Comparison of ENCODE assay signal across 9 cellular contexts in the genomic region with DNA sequence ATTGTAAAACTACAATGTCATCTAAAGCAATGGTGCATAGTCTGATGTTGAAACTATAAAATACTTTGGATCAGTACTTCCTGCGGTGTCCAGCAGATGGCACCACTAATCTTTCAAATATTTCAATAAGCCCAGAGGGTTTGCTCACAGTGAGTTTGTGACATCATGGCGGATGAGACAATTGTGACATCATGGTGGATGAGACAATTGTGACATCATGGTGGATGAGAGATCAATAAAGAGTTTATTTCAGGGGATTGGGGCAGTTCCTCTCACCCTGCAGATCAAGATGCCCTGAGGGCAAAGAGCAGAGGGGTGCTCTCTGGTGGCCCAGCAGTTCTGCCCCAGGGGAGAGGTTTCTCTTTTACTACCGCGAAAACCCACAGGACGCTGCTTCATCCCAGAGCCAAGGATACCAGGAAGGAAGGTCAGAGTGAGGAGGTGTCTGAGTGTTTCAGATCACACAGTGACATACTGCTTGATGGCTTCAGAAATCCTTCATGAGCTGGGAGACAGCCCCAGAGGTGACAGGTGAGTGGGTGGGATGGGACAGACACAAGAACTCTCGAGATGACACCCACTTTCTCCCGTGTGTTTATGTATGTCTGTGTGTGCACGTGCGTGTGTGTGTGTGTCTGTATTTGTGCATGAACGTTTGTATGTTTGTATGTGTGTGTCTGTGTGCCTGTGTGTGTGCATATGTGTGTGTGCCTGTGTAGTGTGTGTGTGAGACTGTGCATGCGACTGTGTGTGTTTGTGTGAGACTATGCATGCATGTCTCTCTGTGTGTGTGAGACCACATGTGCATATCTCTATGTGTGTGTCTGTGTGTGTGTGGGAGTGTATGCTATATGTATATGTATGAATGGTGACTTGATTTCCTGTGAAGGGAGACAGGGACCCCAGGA. TPM values are rescaled to one million over a fixed set of nuclear protein-coding genes. Genes with fewer than 3 reads are reported as not detected.
DNase-seq lines count a peak whose midpoint lies in the region; ATAC-seq, FAIRE-seq and TF ChIP-seq lines count a peak whose summit lies in the region.
"Had no signal": no experiment of that assay in that cellular context is flagged by ENCODE, and none has a peak within 500 bp of the region (broad histone marks: within the 10 kb centered on the region; RNA-seq: fewer than 3 reads in every experiment).

No MANE protein-coding gene starts in this region.

- no peak overlapping the region for H3K4ac ChIP-seq in H1 (replicated peaks; ENCODE audit: insufficient read length, low read depth, low read length)

- peaks cover 22% of the 10 kb centered on the region for H3K4me1 Mint-ChIP-seq in activated CD4-positive, alpha-beta memory T cell treated with anti-CD3 and anti-CD28 coated beads for 36 hours (ENCODE audit: low read depth)

- no peak overlapping the region for H3K18ac ChIP-seq in H1 (ENCODE audit: extremely low read depth, low read length)

- POLR2A ChIA-PET in activated CD4-positive, alpha-beta memory T cell treated with anti-CD3 and anti-CD28 coated beads for 36 hours (lab: Charles Lee): no interaction called here
- POLR2A ChIA-PET in H1 (lab: Charles Lee; ENCODE audit: partially characterized antibody): no interaction called here

- H4K20me1 ChIP-seq in H1 (replicated peaks in 1 of 2; ENCODE audit: control insufficient read depth in 1 of 2, insufficient read depth in 2 of 2, low read length in 2 of 2): peaks cover 2 to 6% of the 10 kb centered on the region in 2 experiments

- peak; percentile 75 to 77 for TF ChIP-seq RAD21 in H1 (IDR thresholded peaks at IDR 0.05 in 1 of 2, conservative IDR thresholded peaks at IDR 0.05 in 1 of 2; ENCODE audit: low read depth in 2 of 2, low read length in 2 of 2)

- no peak overlapping the region for H4K8ac ChIP-seq in H1 (ENCODE audit: extremely low read depth, insufficient read depth, low read length)

- no peak overlapping the region for H3K14ac ChIP-seq in H1 (ENCODE audit: insufficient read length)

- FAIRE-seq in H1 (lab: Jason Lieb, UNC): no peak

- no peak for TF ChIP-seq EP300 in H1 (IDR thresholded peaks at IDR 0.05; ENCODE audit: borderline replicate concordance in 1 of 2, low read depth in 2 of 2, low read length in 2 of 2)

- peak; percentile 63 for TF ChIP-seq CTCF in AG09319 (IDR thresholded peaks at IDR 0.05; ENCODE audit: low read depth, low read length)
- TF ChIP-seq CTCF in H1 (IDR thresholded peaks at IDR 0.05; ENCODE audit: control extremely low read depth in 1 of 3, insufficient read depth in 1 of 3, low read depth in 1 of 3, low read length in 3 of 3): peak in 2 of 3 experiments; percentile 63 to 66; a peak in 3 of 4 replicates

- H4K5ac ChIP-seq in H1 (ENCODE audit: insufficient read length, low read depth, low read length): no peak overlapping the region

- H3K9ac ChIP-seq in H1 (replicated peaks in 1 of 4; ENCODE audit: extremely low read depth in 1 of 4, low read depth in 3 of 4, low read length in 3 of 4): no peak overlapping the region

- H2BK12ac ChIP-seq in H1 (ENCODE audit: low read depth, low read length): no peak overlapping the region

- H3K36me3 Mint-ChIP-seq in activated CD4-positive, alpha-beta memory T cell treated with anti-CD3 and anti-CD28 coated beads for 36 hours: no peaks in the 10 kb centered on the region

- H3K4me1 ChIP-seq in H1 (replicated peaks in 1 of 4; ENCODE audit: control insufficient read depth in 3 of 4, insufficient read depth in 4 of 4, low read length in 3 of 4): peaks cover 0 to 6% (median 3%) of the 10 kb centered on the region in 4 experiments; a peak in 5 of 7 replicates

- peaks cover 37 to 55% (median 49%) of the 10 kb centered on the region in 4 experiments for H3K27me3 ChIP-seq in H1 (replicated peaks in 1 of 4; ENCODE audit: control insufficient read depth in 3 of 4, extremely low read depth in 1 of 4, insufficient read depth in 3 of 4, low read length in 3 of 4)

- 56% methylated on average over 11 of the region's 11 CpGs; no CpG with 5 or more reads in 1 of the 2 experiments for WGBS in H1 (ENCODE audit: extremely low coverage in 1 of 2, insufficient coverage in 1 of 2, insufficient read length in 1 of 2, insufficient replicate concordance in 2 of 2, low coverage in 1 of 2, low lambda C conversion rate in 2 of 2, missing lambda C conversion rate in 1 of 2), 2 experiments

- CTCF ChIA-PET in activated CD4-positive, alpha-beta memory T cell treated with anti-CD3 and anti-CD28 coated beads for 36 hours (lab: Charles Lee): interaction anchor here (0.5 to 2.8 kb wide), 3 partner anchors 18 to 413 kb away, joined by 3 to 28 read pairs (median 3); no protein-coding TSS in a partner anchor
- CTCF ChIA-PET in H1 (lab: Charles Lee; ENCODE audit: partially characterized antibody): interaction anchor here (0.5 to 2.5 kb wide), 7 partner anchors 30 to 511 kb away, joined by 3 to 12 read pairs (median 3); no protein-coding TSS in a partner anchor

- no peak for TF ChIP-seq POLR2A in H1 (IDR thresholded peaks at IDR 0.05; ENCODE audit: control extremely low read depth in 1 of 2, low read depth in 2 of 2, low read length in 2 of 2)

- H4K91ac ChIP-seq in H1 (replicated peaks; ENCODE audit: insufficient read length, low read length): no peak overlapping the region

- H3K27ac ChIP-seq in H1 (ENCODE audit: low read depth, low read length): no peak overlapping the region
- H3K27ac ChIP-seq: skin epidermis had no signal

- H3K4me2 ChIP-seq in H1 (ENCODE audit: insufficient read depth in 1 of 2, low read depth in 2 of 2, low read length in 2 of 2): no peak overlapping the region

- H3K27me3 Mint-ChIP-seq in activated CD4-positive, alpha-beta memory T cell treated with anti-CD3 and anti-CD28 coated beads for 36 hours: peaks cover 82% of the 10 kb centered on the region

- no peak overlapping the region for H2BK120ac ChIP-seq in H1 (replicated peaks; ENCODE audit: low read depth, low read length)

- H2BK20ac ChIP-seq in H1 (ENCODE audit: low read length): no peak overlapping the region

- no peaks in the 10 kb centered on the region for H3K79me1 ChIP-seq in H1 (ENCODE audit: low read depth, low read length)

- H3K4me3 ChIP-seq in H1 (ENCODE audit: extremely low read depth in 1 of 4, insufficient read depth in 2 of 4, low read depth in 3 of 4, low read length in 4 of 4): no peak overlapping the region
- H3K4me3 ChIP-seq: skin epidermis had no signal

- intact Hi-C loops in activated CD4-positive, alpha-beta memory T cell treated with anti-CD3 and anti-CD28 coated beads for 36 hours (cut with micrococcal nuclease): loop anchor here (1.0 to 2.0 kb wide), 3 partner anchors 82 to 878 kb away; partner anchors contain the start of gene ULBP3

- H2BK5ac ChIP-seq in H1 (ENCODE audit: low read depth, low read length): no peak overlapping the region

- H3K23ac ChIP-seq in H1 (ENCODE audit: insufficient read length): no peak overlapping the region

- H2AFZ ChIP-seq in H1 (ENCODE audit: low read length): no peak overlapping the region

- no peaks in the 10 kb centered on the region for H3K9me3 ChIP-seq in H1 (ENCODE audit: insufficient read depth in 2 of 2, low read depth in 1 of 2, low read length in 1 of 2)

- H3K36me3 ChIP-seq in H1 (ENCODE audit: control insufficient read depth in 2 of 4, insufficient read depth in 4 of 4, low read length in 3 of 4): peaks cover 0 to 3% (median 0%) of the 10 kb centered on the region in 4 experiments; a peak in 1 of 8 replicates

- H2AK5ac ChIP-seq in H1 (ENCODE audit: low read depth, low read length): 0 out of 2 replicates have a peak overlapping the region, but pooled peaks have one; percentile 45

- H3K9me3 Mint-ChIP-seq in activated CD4-positive, alpha-beta memory T cell treated with anti-CD3 and anti-CD28 coated beads for 36 hours: no peaks in the 10 kb centered on the region

- H3K23me2 ChIP-seq in H1 (ENCODE audit: low read depth, low read length): peaks cover 7% of the 10 kb centered on the region; the same call in 1 of the 2 replicates

- no peak overlapping the region for H3K4me3 Mint-ChIP-seq in activated CD4-positive, alpha-beta memory T cell treated with anti-CD3 and anti-CD28 coated beads for 36 hours

- no peaks in the 10 kb centered on the region for H3K79me2 ChIP-seq in H1 (ENCODE audit: control insufficient read depth in 1 of 2, insufficient read depth in 2 of 2, low read length in 2 of 2)

- H3K56ac ChIP-seq in H1 (replicated peaks; ENCODE audit: insufficient read length, low read depth, low read length): no peak overlapping the region

- no peak overlapping the region for H2BK15ac ChIP-seq in H1 (ENCODE audit: low read length)

- ATAC-seq in GM19351 (IDR thresholded peaks at IDR 0.05; ENCODE audit: unreplicated experiment) (peak; percentile 31), GM18873 (IDR thresholded peaks at IDR 0.05; ENCODE audit: low FRiP score, unreplicated experiment) (no peak)

- DNase-seq in AG09319 (ENCODE audit: extremely low read depth, low read depth) (peak; percentile 14), NCI-H748 (lab: John Stamatoyannopoulos, UW; ENCODE audit: unreplicated experiment) (peak; percentile 80), H1 (ENCODE audit: low read depth in 1 of 2, low spot score in 2 of 2) (peak in 1 of 2 experiments; percentile 77), mesenteric fat pad (ENCODE audit: low spot score) (peak; percentile 57)
- DNase-seq in activated CD4-positive, alpha-beta memory T cell treated with anti-CD3 and anti-CD28 coated beads for 36 hours: peak; percentile 76
- peak; percentile 40 to 57 for DNase-seq in stimulated activated CD8-positive, alpha-beta memory T cell treated with anti-CD3 and anti-CD28 coated beads, Interleukin-7, amount 100 ng/mL, for 1 hour (ENCODE audit: low read depth in 2 of 2)

- peak overlapping the region; percentile 49 for H3K27ac Mint-ChIP-seq in activated CD4-positive, alpha-beta memory T cell treated with anti-CD3 and anti-CD28 coated beads for 36 hours

RNA-seq across cellular contexts. Expression of gene ULBP2, which starts 7.3 kb away (rescaled TPM):
- 1 to 10 TPM in 1 of 2 experiments, under 1 TPM in 1; 0.90 to 1.2 TPM for total RNA-seq in activated CD4-positive, alpha-beta memory T cell treated with anti-CD3 and anti-CD28 coated beads for 36 hours
- not detected in 2 replicates for total RNA-seq in H1 (2021; fragmentation: NEBNext Ultra II Directional; extraction: Animal tissue kit (Norgen Biotek cat#: 25700))
- 0.05 TPM in 1 of 2 replicates, not detected in the other for polyA plus RNA-seq in H1 (2011; rRNA removed)
- not detected for polyA plus RNA-seq in H1 (2011; cell fraction: cytosol; rRNA removed)
- polyA plus RNA-seq in H1 (2011; cell fraction: nucleus; rRNA removed): not detected
- not detected in 4 replicates for polyA plus RNA-seq in H1 (2012, experiment 1 of 2)
- polyA plus RNA-seq in H1 (2012, experiment 2 of 2): not detected
- polyA plus RNA-seq in H1 (2013, experiment 1 of 2): 0.04 TPM
- 0.04 TPM for polyA plus RNA-seq in H1 (2013, experiment 2 of 2)
- polyA minus RNA-seq in H1 (2011; rRNA and poly(A)+ RNA removed): not detected in 2 replicates
- not detected for polyA minus RNA-seq in H1 (2011; cell fraction: cytosol; rRNA and poly(A)+ RNA removed)
- not detected for polyA minus RNA-seq in H1 (2011; cell fraction: nucleus; rRNA and poly(A)+ RNA removed)
- 0.96 TPM for total RNA-seq in mesenteric fat pad

RNA-seq across cellular contexts. Expression of gene RAET1G, which starts 11.6 kb away (rescaled TPM):
- total RNA-seq in activated CD4-positive, alpha-beta memory T cell treated with anti-CD3 and anti-CD28 coated beads for 36 hours: not detected
- total RNA-seq in H1 (2021; fragmentation: NEBNext Ultra II Directional; extraction: Animal tissue kit (Norgen Biotek cat#: 25700)): not detected in 2 replicates
- 0.08 and 0.16 TPM in 2 replicates for polyA plus RNA-seq in H1 (2011; rRNA removed)
- polyA plus RNA-seq in H1 (2011; cell fraction: cytosol; rRNA removed): not detected
- polyA plus RNA-seq in H1 (2011; cell fraction: nucleus; rRNA removed): not detected
- polyA plus RNA-seq in H1 (2012, experiment 1 of 2): 0.23 to 0.31 TPM in 2 of 4 replicates, not detected in the others
- polyA plus RNA-seq in H1 (2012, experiment 2 of 2): not detected
- polyA plus RNA-seq in H1 (2013, experiment 1 of 2): 0.08 TPM
- 0.09 TPM for polyA plus RNA-seq in H1 (2013, experiment 2 of 2)
- polyA minus RNA-seq in H1 (2011; rRNA and poly(A)+ RNA removed): not detected in 2 replicates
- polyA minus RNA-seq in H1 (2011; cell fraction: cytosol; rRNA and poly(A)+ RNA removed): not detected
- not detected for polyA minus RNA-seq in H1 (2011; cell fraction: nucleus; rRNA and poly(A)+ RNA removed)
- total RNA-seq in mesenteric fat pad: 0.51 TPM

RNA-seq across cellular contexts. Expression of gene ULBP1, which starts 29.2 kb away (rescaled TPM):
- 1 to 10 TPM; 1.8 to 2.2 TPM for total RNA-seq in activated CD4-positive, alpha-beta memory T cell treated with anti-CD3 and anti-CD28 coated beads for 36 hours
- total RNA-seq in H1 (2021; fragmentation: NEBNext Ultra II Directional; extraction: Animal tissue kit (Norgen Biotek cat#: 25700)): 0.42 and 0.60 TPM in 2 replicates
- 0.32 and 0.42 TPM in 2 replicates for polyA plus RNA-seq in H1 (2011; rRNA removed)
- polyA plus RNA-seq in H1 (2011; cell fraction: cytosol; rRNA removed): 0.52 TPM
- polyA plus RNA-seq in H1 (2011; cell fraction: nucleus; rRNA removed): 1.1 TPM
- polyA plus RNA-seq in H1 (2012, experiment 1 of 2): 0.43 to 0.70 TPM (median 0.55 TPM) in 4 replicates
- 0.04 TPM for polyA plus RNA-seq in H1 (2012, experiment 2 of 2)
- polyA plus RNA-seq in H1 (2013, experiment 1 of 2): 1.1 TPM
- 0.92 TPM for polyA plus RNA-seq in H1 (2013, experiment 2 of 2)
- polyA minus RNA-seq in H1 (2011; rRNA and poly(A)+ RNA removed): 0.24 and 0.60 TPM in 2 replicates
- 0.59 TPM for polyA minus RNA-seq in H1 (2011; cell fraction: cytosol; rRNA and poly(A)+ RNA removed)
- 1.2 TPM for polyA minus RNA-seq in H1 (2011; cell fraction: nucleus; rRNA and poly(A)+ RNA removed)
- 0.19 TPM for total RNA-seq in mesenteric fat pad

RNA-seq across cellular contexts. Expression of gene RAET1E, which starts 36.6 kb away (rescaled TPM):
- total RNA-seq in activated CD4-positive, alpha-beta memory T cell treated with anti-CD3 and anti-CD28 coated beads for 36 hours: not detected
- total RNA-seq in H1 (2021; fragmentation: NEBNext Ultra II Directional; extraction: Animal tissue kit (Norgen Biotek cat#: 25700)): not detected in 2 replicates
- not detected in 2 replicates for polyA plus RNA-seq in H1 (2011; rRNA removed)
- not detected for polyA plus RNA-seq in H1 (2011; cell fraction: cytosol; rRNA removed)
- not detected for polyA plus RNA-seq in H1 (2011; cell fraction: nucleus; rRNA removed)
- polyA plus RNA-seq in H1 (2012, experiment 1 of 2): not detected in 4 replicates
- polyA plus RNA-seq in H1 (2012, experiment 2 of 2): not detected
- polyA plus RNA-seq in H1 (2013, experiment 1 of 2): not detected
- not detected for polyA plus RNA-seq in H1 (2013, experiment 2 of 2)
- polyA minus RNA-seq in H1 (2011; rRNA and poly(A)+ RNA removed): not detected in 2 replicates
- not detected for polyA minus RNA-seq in H1 (2011; cell fraction: cytosol; rRNA and poly(A)+ RNA removed)
- not detected for polyA minus RNA-seq in H1 (2011; cell fraction: nucleus; rRNA and poly(A)+ RNA removed)
- total RNA-seq in mesenteric fat pad: 0.29 TPM
